Comparison of ENCODE assay signal across 8 cellular contexts in the genomic region with DNA sequence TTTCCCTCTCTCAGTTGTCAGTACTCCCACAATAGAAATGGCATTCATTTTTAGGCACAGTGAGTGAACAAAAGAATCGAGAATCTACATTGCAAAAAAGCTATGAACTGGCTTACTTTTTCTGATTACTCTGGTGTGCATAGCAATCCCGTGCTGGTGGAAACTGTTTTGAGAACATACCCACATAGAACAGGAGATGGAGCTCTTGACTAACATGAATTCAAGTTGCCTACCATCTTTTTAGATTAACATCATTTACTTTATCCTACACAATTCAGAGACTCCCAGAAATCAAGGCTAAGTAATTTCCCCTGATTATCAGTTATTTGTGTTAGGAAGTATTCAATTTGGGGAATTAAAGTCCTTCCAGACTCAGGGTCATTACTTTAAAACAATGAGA.
DNase-seq lines count a peak whose midpoint lies in the region; ATAC-seq, FAIRE-seq and TF ChIP-seq lines count a peak whose summit lies in the region.

No MANE protein-coding gene starts in this region.

- no peak overlapping the region for H3K9ac ChIP-seq in GM12878 (ENCODE audit: control insufficient read depth, insufficient read depth, low read length)

- no peaks in the 10 kb centered on the region for H3K9me3 ChIP-seq in left ventricle myocardium inferior (replicated peaks)
- no peaks in the 10 kb centered on the region for H3K9me3 ChIP-seq in GM12878 (replicated peaks; ENCODE audit: control insufficient read depth, insufficient read depth, low read length)
- H3K9me3 ChIP-seq in lower lobe of right lung = no peaks in the 10 kb centered on the region

- TF ChIP-seq POLR2A in GM12878 (IDR thresholded peaks at IDR 0.05; ENCODE audit: low read depth, low read length) = no peak

- ATAC-seq in Right ventricle myocardium superior (ENCODE audit: poor library complexity) (no peak), GM12878 (peak; percentile 75), lower lobe of right lung (no peak), GM21447 (IDR thresholded peaks at IDR 0.05; ENCODE audit: unreplicated experiment) (no peak), HG03432 (IDR thresholded peaks at IDR 0.05; ENCODE audit: unreplicated experiment) (no peak)

- no peak for TF ChIP-seq EP300 in GM12878 (IDR thresholded peaks at IDR 0.05; ENCODE audit: borderline replicate concordance in 1 of 2, control insufficient read depth in 1 of 2, low read depth in 2 of 2, low read length in 2 of 2)

- H2AFZ ChIP-seq in GM12878 (ENCODE audit: control insufficient read depth, low read depth, low read length) = no peak overlapping the region

- intact Hi-C loops in left ventricle myocardium inferior (cut with micrococcal nuclease) = loop anchor here (5.0 kb wide), 1 partner anchor 736 kb away; no protein-coding TSS in a partner anchor
- intact Hi-C loops in Right ventricle myocardium superior (cut with DNase I) = loop anchor here (5.0 kb wide), 1 partner anchor 736 kb away; no protein-coding TSS in a partner anchor
- intact Hi-C loops in GM12878 (cut with micrococcal nuclease; ENCODE audit: unreplicated experiment) = loop anchor here (1.0 to 10.0 kb wide), 3 partner anchors 575 to 899 kb away; no protein-coding TSS in a partner anchor
- intact Hi-C loops in lower lobe of right lung (cut with DNase I) = loop anchor here (10.0 kb wide), 1 partner anchor 739 kb away; no protein-coding TSS in a partner anchor

- 0% methylated on average over 2 of the region's 2 CpGs for WGBS in GM12878 (ENCODE audit: insufficient coverage, insufficient replicate concordance, low lambda C conversion rate, missing lambda C conversion rate)

- no peak overlapping the region for H3K27ac ChIP-seq in left ventricle myocardium inferior (replicated peaks)
- no peak overlapping the region for H3K27ac ChIP-seq in GM12878 (ENCODE audit: control insufficient read depth, insufficient read depth)
- H3K27ac ChIP-seq in lower lobe of right lung = no peak overlapping the region

- H3K4me3 ChIP-seq in left ventricle myocardium inferior (no peak overlapping the region), GM12878 (no peak overlapping the region), lower lobe of right lung (no peak overlapping the region)

- SMC1A ChIA-PET in GM12878 (lab: Charles Lee; ENCODE audit: uncharacterized antibody, unreplicated experiment) = interaction anchor here (0.9 to 3.0 kb wide), 8 partner anchors 16 to 902 kb away, joined by 3 to 13 read pairs (median 3); no protein-coding TSS in a partner anchor

- H3K4me1 ChIP-seq in left ventricle myocardium inferior (peaks cover 15% of the 10 kb centered on the region), GM12878 (ENCODE audit: control insufficient read depth, insufficient read depth, low read length) (no peaks in the 10 kb centered on the region), lower lobe of right lung (peaks cover 10% of the 10 kb centered on the region)

- TF ChIP-seq RAD21 in GM12878 (IDR thresholded peaks at IDR 0.05; ENCODE audit: insufficient read depth, low read depth, low read length) = peak; percentile 63

- RAD21 ChIA-PET in GM12878 (lab: Charles Lee; ENCODE audit: unreplicated experiment) = interaction anchor here (1.0 to 1.7 kb wide), 6 partner anchors 575 to 993 kb away, joined by 3 to 6 read pairs (median 4); no protein-coding TSS in a partner anchor

- CTCF ChIA-PET in GM12878 (lab: Yijun Ruan, JAX) = interaction anchor here (0.7 to 2.3 kb wide), 15 partner anchors 10 to 740 kb away, joined by 3 to 22 read pairs (median 4); no protein-coding TSS in a partner anchor

- peak; percentile 71 for TF ChIP-seq CTCF in left ventricle myocardium inferior (IDR thresholded peaks at IDR 0.05; ENCODE audit: borderline replicate concordance)
- peak; percentile 22 to 59 (median 24); a peak in 4 of 6 replicates for TF ChIP-seq CTCF in GM12878 (IDR thresholded peaks at IDR 0.05 in 2 of 3, conservative IDR thresholded peaks at IDR 0.05 in 1 of 3; ENCODE audit: control insufficient read depth in 2 of 3, extremely low read depth in 1 of 3, insufficient read depth in 1 of 3, low read depth in 3 of 3, low read length in 3 of 3)
- TF ChIP-seq CTCF in lower lobe of right lung (IDR thresholded peaks at IDR 0.05) = peak; percentile 56

- no TSS peak for BruUV-seq in GM12878 (replicated peaks; lab: Mats Ljungman, UMichigan)

- DNase-seq in left ventricle myocardium inferior = no peak
- no peak for DNase-seq in Right ventricle myocardium superior
- peak; percentile 30 for DNase-seq in NCI-H1694 treated with DMSO at 0.1 percent for 48 hours (lab: John Stamatoyannopoulos, UW)
- DNase-seq in GM12878 (ENCODE audit: low read depth, low spot score) = no peak
- DNase-seq in lower lobe of right lung = no peak
- DNase-seq in germinal center (ENCODE audit: low spot score) = no peak

- POLR2A ChIA-PET in GM12878 (lab: Charles Lee) = interaction anchor here (0.6 kb wide), 1 partner anchor 762 kb away, joined by 7 read pairs; no protein-coding TSS in a partner anchor

- FAIRE-seq in GM12878 (lab: Jason Lieb, UNC) = no peak

- no peaks in the 10 kb centered on the region for H3K27me3 ChIP-seq in left ventricle myocardium inferior (ENCODE audit: low read depth)
- H3K27me3 ChIP-seq in GM12878 (replicated peaks in 1 of 2; ENCODE audit: control insufficient read depth in 2 of 2, insufficient read depth in 2 of 2, low read length in 1 of 2) = no peaks in the 10 kb centered on the region
- H3K27me3 ChIP-seq in lower lobe of right lung (ENCODE audit: low read depth) = no peaks in the 10 kb centered on the region

- no peaks in the 10 kb centered on the region for H3K79me2 ChIP-seq in GM12878 (ENCODE audit: control insufficient read depth, insufficient read depth, low read length)

- in situ Hi-C loops in GM12878 (cut with MboI) = loop anchor here (5.0 kb wide), 1 partner anchor 731 kb away; no protein-coding TSS in a partner anchor

- H4K20me1 ChIP-seq in GM12878 (ENCODE audit: control insufficient read depth, insufficient read depth) = no peaks in the 10 kb centered on the region

- no peak overlapping the region for H3K4me2 ChIP-seq in GM12878 (ENCODE audit: control insufficient read depth, insufficient read depth)

- no peaks in the 10 kb centered on the region for H3K36me3 ChIP-seq in left ventricle myocardium inferior
- no peaks in the 10 kb centered on the region for H3K36me3 ChIP-seq in GM12878 (ENCODE audit: control insufficient read depth in 2 of 2, insufficient read depth in 2 of 2, low read length in 1 of 2)
- H3K36me3 ChIP-seq in lower lobe of right lung = no peaks in the 10 kb centered on the region

TF ChIP-seq in GM12878, 131 proteins besides CTCF, POLR2A, EP300 and RAD21:
- TF ChIP-seq SMC3 (IDR thresholded peaks at IDR 0.05; ENCODE audit: borderline replicate concordance, low read length) (peak; percentile 58; the same call in 1 of the 2 replicates), BHLHE40 (IDR thresholded peaks at IDR 0.05; ENCODE audit: borderline replicate concordance in 1 of 2, low read depth in 2 of 2, low read length in 1 of 2) (peak in 1 of 2 experiments; percentile 28; a peak in 1 of 4 replicates)
- TF ChIP-seq, protein P1, sequence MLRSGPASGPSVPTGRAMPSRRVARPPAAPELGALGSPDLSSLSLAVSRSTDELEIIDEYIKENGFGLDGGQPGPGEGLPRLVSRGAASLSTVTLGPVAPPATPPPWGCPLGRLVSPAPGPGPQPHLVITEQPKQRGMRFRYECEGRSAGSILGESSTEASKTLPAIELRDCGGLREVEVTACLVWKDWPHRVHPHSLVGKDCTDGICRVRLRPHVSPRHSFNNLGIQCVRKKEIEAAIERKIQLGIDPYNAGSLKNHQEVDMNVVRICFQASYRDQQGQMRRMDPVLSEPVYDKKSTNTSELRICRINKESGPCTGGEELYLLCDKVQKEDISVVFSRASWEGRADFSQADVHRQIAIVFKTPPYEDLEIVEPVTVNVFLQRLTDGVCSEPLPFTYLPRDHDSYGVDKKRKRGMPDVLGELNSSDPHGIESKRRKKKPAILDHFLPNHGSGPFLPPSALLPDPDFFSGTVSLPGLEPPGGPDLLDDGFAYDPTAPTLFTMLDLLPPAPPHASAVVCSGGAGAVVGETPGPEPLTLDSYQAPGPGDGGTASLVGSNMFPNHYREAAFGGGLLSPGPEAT (IDR thresholded peaks at IDR 0.05; ENCODE audit: low read depth) = no peak
- TF ChIP-seq, protein P2, sequence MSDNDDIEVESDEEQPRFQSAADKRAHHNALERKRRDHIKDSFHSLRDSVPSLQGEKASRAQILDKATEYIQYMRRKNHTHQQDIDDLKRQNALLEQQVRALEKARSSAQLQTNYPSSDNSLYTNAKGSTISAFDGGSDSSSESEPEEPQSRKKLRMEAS (IDR thresholded peaks at IDR 0.05; ENCODE audit: low read depth, low read length) = no peak
